Comparison of ENCODE assay signal across 10 cellular contexts in the genomic region with DNA sequence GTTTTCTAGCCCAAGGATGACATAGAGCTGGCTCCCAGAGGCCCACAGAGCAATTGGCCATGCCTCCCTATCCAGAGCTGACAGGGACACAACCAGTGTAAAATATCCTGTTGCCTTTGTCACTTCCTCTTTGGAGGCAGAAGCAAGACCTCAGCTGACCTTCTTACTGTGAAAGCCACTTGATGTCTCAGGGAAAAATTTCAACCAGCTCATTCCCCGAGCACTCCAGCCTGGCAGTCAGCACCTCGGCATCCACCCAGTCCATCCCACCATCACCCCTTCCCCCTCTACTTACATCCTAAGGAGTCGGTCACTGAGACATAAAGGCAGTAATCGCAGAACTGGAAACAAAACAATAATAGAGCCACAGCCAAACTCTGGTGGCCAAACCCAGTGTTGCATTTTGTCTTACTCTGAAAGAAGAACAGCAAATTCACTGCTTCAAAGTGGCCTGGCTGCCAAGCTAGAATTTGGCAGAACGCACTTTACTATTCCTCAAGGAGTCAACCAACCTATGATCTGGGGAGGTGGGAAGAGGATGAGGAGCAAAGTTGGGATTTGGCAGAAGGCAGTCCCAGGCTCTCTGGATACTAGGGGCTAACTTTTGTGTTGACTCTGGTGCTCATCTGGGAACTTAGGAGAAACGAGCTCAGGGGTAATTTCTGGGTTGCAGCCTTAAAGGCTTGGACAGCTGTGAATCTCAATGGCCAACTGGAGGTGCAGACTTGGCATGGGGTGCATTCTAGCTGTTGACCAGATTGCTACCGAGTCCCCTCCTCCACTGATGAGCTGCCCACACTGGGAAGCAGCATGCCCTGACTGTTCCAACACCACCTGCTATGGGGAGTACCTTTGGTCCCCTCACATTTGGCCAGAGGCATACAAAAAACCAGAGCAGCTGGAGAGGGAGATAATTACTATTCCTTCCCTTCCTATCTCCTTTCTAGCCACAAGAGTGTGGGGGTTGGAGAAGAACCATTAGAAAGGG. TPM values are rescaled to one million over a fixed set of nuclear protein-coding genes. Genes with fewer than 3 reads are reported as not detected.
A peak's percentile ranks its signal among the peaks of the same experiment; 100 is the strongest.
DNase-seq lines count a peak whose midpoint lies in the region; TF ChIP-seq lines count a peak whose summit lies in the region.
"Had no signal": no experiment of that assay in that cellular context is flagged by ENCODE, and none has a peak within 500 bp of the region (broad histone marks: within the 10 kb centered on the region; RNA-seq: fewer than 3 reads in every experiment).

No MANE protein-coding gene starts in this region.

- no peaks in the 10 kb centered on the region for H3K27me3 Mint-ChIP-seq in osteocyte (ENCODE audit: unreplicated experiment)
- no peaks in the 10 kb centered on the region for H3K27me3 Mint-ChIP-seq in activated CD4-positive, alpha-beta memory T cell treated with anti-CD3 and anti-CD28 coated beads, Interleukin-2, amount 10 ng/mL, durations not matched to agents 7 days and 5 days

- CTCF ChIA-PET in activated CD4-positive, alpha-beta memory T cell treated with anti-CD3 and anti-CD28 coated beads, Interleukin-2, amount 10 ng/mL, durations not matched to agents 7 days and 5 days (lab: Charles Lee), result interaction anchor here (1.2 to 1.5 kb wide), 2 partner anchors 9 to 270 kb away, joined by 4 to 6 read pairs; a partner anchor contains a TSS

- peak overlapping the region in 37 of 59 donors; percentile 2 to 97 (median 41) for H3K27ac ChIP-seq in dorsolateral prefrontal cortex
- H3K27ac ChIP-seq: pancreas had no signal

- H3K4me1 Mint-ChIP-seq in osteocyte (ENCODE audit: unreplicated experiment), result peaks cover 46% of the 10 kb centered on the region
- H3K4me1 Mint-ChIP-seq in activated CD4-positive, alpha-beta memory T cell treated with anti-CD3 and anti-CD28 coated beads, Interleukin-2, amount 10 ng/mL, durations not matched to agents 7 days and 5 days, result peaks cover 20% of the 10 kb centered on the region

- no peak for TF ChIP-seq CTCF in NB4 (IDR thresholded peaks at IDR 0.05; ENCODE audit: low read depth, low read length)
- peak in 12 of 56 donors; percentile 10 to 23 (median 16) for TF ChIP-seq CTCF in dorsolateral prefrontal cortex (IDR thresholded peaks at IDR 0.05 in 54 of 56, conservative IDR thresholded peaks at IDR 0.05 in 2 of 56; ENCODE audit: low read depth in 1 of 56, partially characterized antibody in 56 of 56)
- TF ChIP-seq CTCF in osteocyte (IDR thresholded peaks at IDR 0.05), result no peak

- no peaks in the 10 kb centered on the region for H3K27me3 ChIP-seq in dorsolateral prefrontal cortex
- H3K27me3 ChIP-seq: pancreas had no signal

- peak overlapping the region; percentile 76 for H3K27ac Mint-ChIP-seq in osteocyte (ENCODE audit: unreplicated experiment)
- no peak overlapping the region for H3K27ac Mint-ChIP-seq in activated CD4-positive, alpha-beta memory T cell treated with anti-CD3 and anti-CD28 coated beads, Interleukin-2, amount 10 ng/mL, durations not matched to agents 7 days and 5 days

- no peak for TF ChIP-seq POLR2A in NB4 (IDR thresholded peaks at IDR 0.05; ENCODE audit: extremely low read depth, insufficient read length)

- no peak overlapping the region for H3K4me3 Mint-ChIP-seq in osteocyte (ENCODE audit: unreplicated experiment)
- H3K4me3 Mint-ChIP-seq in activated CD4-positive, alpha-beta memory T cell treated with anti-CD3 and anti-CD28 coated beads, Interleukin-2, amount 10 ng/mL, durations not matched to agents 7 days and 5 days, result no peak overlapping the region

- POLR2A ChIA-PET in activated CD4-positive, alpha-beta memory T cell treated with anti-CD3 and anti-CD28 coated beads, Interleukin-2, amount 10 ng/mL, durations not matched to agents 7 days and 5 days (lab: Charles Lee), result interaction anchor here (0.6 to 1.3 kb wide), 3 partner anchors 20 to 117 kb away, joined by 3 read pairs; no protein-coding TSS in a partner anchor

- no peak overlapping the region for H3K4me3 ChIP-seq in NB4 (ENCODE audit: low read depth, low read length)
- H3K4me3 ChIP-seq in dorsolateral prefrontal cortex, result no peak overlapping the region
- H3K4me3 ChIP-seq: pancreas had no signal

- intact Hi-C loops in dorsolateral prefrontal cortex (cut with DNase I), result loop anchor here in 1 of 2 donors (10.0 kb wide), 2 partner anchors 109 to 241 kb away; no protein-coding TSS in a partner anchor

- H3K36me3 Mint-ChIP-seq in osteocyte (ENCODE audit: unreplicated experiment), result peaks cover 7% of the 10 kb centered on the region
- H3K36me3 Mint-ChIP-seq in activated CD4-positive, alpha-beta memory T cell treated with anti-CD3 and anti-CD28 coated beads, Interleukin-2, amount 10 ng/mL, durations not matched to agents 7 days and 5 days (ENCODE audit: low read depth), result peaks cover 59% of the 10 kb centered on the region

- peak; percentile 97 for DNase-seq in EH (ENCODE audit: low read depth)
- peak; percentile 31 for DNase-seq in NB4 (ENCODE audit: low read depth)
- no peak for DNase-seq in dorsolateral prefrontal cortex
- no peak for DNase-seq in osteocyte (ENCODE audit: extremely low spot score, unreplicated experiment)
- DNase-seq in NK-92 treated with Interleukin-12 subunit alpha and Interleukin-12 subunit beta, amount 100 ng/mL, for 24 hours (lab: John Stamatoyannopoulos, UW), result no peak
- no peak for DNase-seq in activated CD4-positive, alpha-beta memory T cell treated with anti-CD3 and anti-CD28 coated beads, Interleukin-2, amount 10 ng/mL, durations not matched to agents 7 days and 5 days
- DNase-seq in cerebellar cortex (ENCODE audit: low spot score), result no peak
- DNase-seq in NCI-H2196 (lab: John Stamatoyannopoulos, UW; ENCODE audit: unreplicated experiment), result no peak
- DNase-seq: activated T-cell treated with anti-CD3 and anti-CD28 coated beads, Interleukin-2, amount 50 U/mL, for 1 hour; pancreas had no signal

- no peaks in the 10 kb centered on the region for H3K9me3 Mint-ChIP-seq in osteocyte (ENCODE audit: unreplicated experiment)
- H3K9me3 Mint-ChIP-seq in activated CD4-positive, alpha-beta memory T cell treated with anti-CD3 and anti-CD28 coated beads, Interleukin-2, amount 10 ng/mL, durations not matched to agents 7 days and 5 days, result no peaks in the 10 kb centered on the region

RNA-seq across cellular contexts. Expression of a gene that starts 13.7 kb away (rescaled TPM):
- total RNA-seq in dorsolateral prefrontal cortex, result 10 to 100 TPM in 26 of 120 experiments, 1 to 10 TPM in 91, under 1 TPM in 3; 0.45 to 25.9 (median 6.0) TPM
- 2.3 and 2.4 TPM in 2 replicates for total RNA-seq in osteocyte
- total RNA-seq in activated CD4-positive, alpha-beta memory T cell treated with anti-CD3 and anti-CD28 coated beads, Interleukin-2, amount 10 ng/mL, durations not matched to agents 7 days and 5 days, result under 1 TPM; 0.05 to 0.10 TPM
- total RNA-seq: pancreas had no signal

Comparison
In these comparisons a context has a peak if more than half of its experiments do, and no peak if none do; other contexts are left out.
1. DNase-seq: peak in EH (single experiment) and NB4 (single experiment); none in dorsolateral prefrontal cortex (0 of 10), osteocyte (single experiment), NK-92 treated with Interleukin-12 subunit alpha and Interleukin-12 subunit beta, amount 100 ng/mL, for 24 hours (single experiment), activated CD4-positive, alpha-beta memory T cell treated with anti-CD3 and anti-CD28 coated beads, Interleukin-2, amount 10 ng/mL, durations not matched to agents 7 days and 5 days (single experiment), cerebellar cortex (single experiment) and NCI-H2196 (single experiment).